ENCODE assay signal across 13 cellular contexts in the genomic region with DNA sequence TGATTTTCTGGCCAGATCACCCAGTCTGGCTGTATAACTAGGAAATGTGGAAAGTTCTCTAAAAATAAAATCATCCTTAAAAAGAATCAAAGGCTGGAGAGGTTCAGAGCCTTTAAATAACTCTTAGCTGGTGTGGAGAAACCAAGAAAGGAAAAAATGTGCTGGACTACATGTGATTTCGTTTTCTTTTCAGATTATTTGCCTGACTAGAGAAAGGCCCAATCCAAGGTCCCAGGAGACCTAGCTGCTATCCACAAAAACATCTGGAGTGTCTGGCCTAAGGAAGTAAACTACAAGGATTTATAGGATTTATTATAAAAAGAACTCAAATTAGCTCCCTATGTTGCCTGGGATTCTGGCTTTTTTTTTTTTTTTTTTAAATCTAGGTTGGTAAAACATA. TPM values are rescaled to one million over a fixed set of nuclear protein-coding genes. Genes with fewer than 3 reads are reported as not detected.
A peak's percentile ranks its signal among the peaks of the same experiment; 100 is the strongest.
DNase-seq lines count a peak whose midpoint lies in the region; ATAC-seq and TF ChIP-seq lines count a peak whose summit lies in the region.
"Had no signal": no experiment of that assay in that cellular context is flagged by ENCODE, and none has a peak within 500 bp of the region (broad histone marks: within the 10 kb centered on the region; RNA-seq: fewer than 3 reads in every experiment).

No MANE protein-coding gene starts in this region.

- TF ChIP-seq CTCF in mammary epithelial cell (conservative IDR thresholded peaks at IDR 0.05 in 1 of 2, IDR thresholded peaks at IDR 0.05 in 1 of 2; ENCODE audit: extremely low read depth in 1 of 2, insufficient read depth in 1 of 2, low read depth in 1 of 2, low read length in 2 of 2) = no peak
- no peak for TF ChIP-seq CTCF in transverse colon (IDR thresholded peaks at IDR 0.05)

- no peak for DNase-seq in activated naive CD8-positive, alpha-beta T cell treated with anti-CD3 and anti-CD28 coated beads, Interleukin-2, amount 50 U/mL, for 24 hours
- DNase-seq in mammary epithelial cell = no peak
- DNase-seq in mesenchymal stem cell = no peak
- no peak for DNase-seq in transverse colon
- DNase-seq in LoVo (ENCODE audit: low spot score) = no peak
- no peak for DNase-seq in NCI-H446 treated with DMSO at 0.1 percent for 48 hours (lab: John Stamatoyannopoulos, UW)
- DNase-seq: hypothalamus, NCI-H2227 treated with DMSO at 0.1 percent for 48 hours had no signal

- CTCF ChIA-PET in mammary epithelial cell (lab: Charles Lee; ENCODE audit: low non-redundant PET) = interaction anchor here (0.6 kb wide), 1 partner anchor 630 kb away, joined by 4 read pairs; no protein-coding TSS in a partner anchor

- no peaks in the 10 kb centered on the region for H4K20me1 ChIP-seq in mammary epithelial cell (ENCODE audit: insufficient read depth, low read length)

- H3K4me1 ChIP-seq in mammary epithelial cell (ENCODE audit: insufficient read depth, low read length) (peaks cover 25% of the 10 kb centered on the region), mesenchymal stem cell (ENCODE audit: control insufficient read depth, insufficient read depth, low read depth, low read length) (peaks cover 11% of the 10 kb centered on the region), transverse colon (peaks cover 0 to 44% (median 13%) of the 10 kb centered on the region in 4 donors)

- no peak for TF ChIP-seq EP300 in transverse colon (IDR thresholded peaks at IDR 0.05; ENCODE audit: low read depth)

- peak overlapping the region; percentile 98 for H3K9ac ChIP-seq in mammary epithelial cell (ENCODE audit: insufficient read depth, low read length)
- H3K9ac ChIP-seq in mesenchymal stem cell (ENCODE audit: low read length) = peak overlapping the region; percentile 78

- H3K27ac ChIP-seq in mammary epithelial cell (ENCODE audit: insufficient read depth, low read depth, low read length) (peak overlapping the region; percentile 96), mesenchymal stem cell (ENCODE audit: low read length, poor library complexity, severe bottlenecking) (no peak overlapping the region), transverse colon (peak overlapping the region; percentile 89 to 97 (median 94))
- H3K27ac ChIP-seq: neutrophil had no signal

- H3K18ac ChIP-seq in mesenchymal stem cell (ENCODE audit: low read depth in 1 of 2, low read length in 2 of 2) = no peak overlapping the region

- H3K23ac ChIP-seq in mesenchymal stem cell (ENCODE audit: low read length in 2 of 2) = no peak overlapping the region

- H3K4me3 ChIP-seq in mammary epithelial cell (replicated peaks in 1 of 3; ENCODE audit: insufficient read depth in 1 of 3, low read depth in 2 of 3, low read length in 3 of 3) (peak overlapping the region; percentile 59 to 83 (median 69)), mesenchymal stem cell (ENCODE audit: insufficient read depth in 1 of 2, low read depth in 1 of 2, low read length in 2 of 2) (peak overlapping the region in 1 of 2 experiments; percentile 78), transverse colon (peak overlapping the region in 2 of 4 donors; percentile 52 to 70)

- in situ Hi-C loops in mammary epithelial cell (cut with MboI; ENCODE audit: low sequenced_read_pairs in 2 of 2) (loop anchor here (25.0 kb wide), 3 partner anchors 455 to 830 kb away; no protein-coding TSS in a partner anchor), transverse colon (cut with MboI; ENCODE audit: low pct_ligation_motif_present in 1 of 4, low pct_unique_long_range_greater_than_20kb in 1 of 4, low sequenced_read_pairs in 3 of 4) (loop anchor here in 3 of 4 donors (25.0 kb wide), 2 partner anchors 455 to 555 kb away; no protein-coding TSS in a partner anchor)

- dilution Hi-C loops in mammary epithelial cell (cut with HindIII; ENCODE audit: low sequenced_read_pairs) = no loop called here

- H3K27ac Mint-ChIP-seq in activated naive CD8-positive, alpha-beta T cell = peak overlapping the region; percentile 78
- no peak overlapping the region for H3K27ac Mint-ChIP-seq in activated naive CD8-positive, alpha-beta T cell treated with anti-CD3 and anti-CD28 coated beads, Interleukin-2, amount 50 U/mL, for 24 hours
- H3K27ac Mint-ChIP-seq: B cell had no signal

- no peak overlapping the region for H2BK15ac ChIP-seq in mesenchymal stem cell (ENCODE audit: low read depth, poor library complexity, severe bottlenecking)

- no peak overlapping the region for H2BK12ac ChIP-seq in mesenchymal stem cell (ENCODE audit: low read length in 2 of 2)

- H2AK5ac ChIP-seq in mesenchymal stem cell (ENCODE audit: low read length, severe bottlenecking) = no peak overlapping the region

- peaks cover 37% of the 10 kb centered on the region for H3K79me2 ChIP-seq in mammary epithelial cell (ENCODE audit: insufficient read depth, low read length)

- H3K9me3 ChIP-seq in mammary epithelial cell (replicated peaks; ENCODE audit: insufficient read depth, low read length) = no peaks in the 10 kb centered on the region
- H3K9me3 ChIP-seq in mesenchymal stem cell (ENCODE audit: control insufficient read depth, low read length) = no peaks in the 10 kb centered on the region
- no peaks in the 10 kb centered on the region for H3K9me3 ChIP-seq in transverse colon
- H3K9me3 ChIP-seq: neutrophil had no signal

- H3K14ac ChIP-seq in mesenchymal stem cell (ENCODE audit: low read length in 2 of 2) = no peak overlapping the region

- ATAC-seq in activated naive CD8-positive, alpha-beta T cell treated with anti-CD3 and anti-CD28 coated beads, Interleukin-2, amount 50 U/mL, for 24 hours = no peak
- no peak for ATAC-seq in HG03159 (IDR thresholded peaks at IDR 0.05; ENCODE audit: unreplicated experiment)

- intact Hi-C loops in mammary epithelial cell (cut with micrococcal nuclease) (loop anchor here (5.0 kb wide), 1 partner anchor 40 kb away; the partner anchor contains the start of gene PRKCH), transverse colon (cut with DNase I; ENCODE audit: low total_unique reads) (no loop called here)

- no peaks in the 10 kb centered on the region for H3K27me3 Mint-ChIP-seq in activated naive CD8-positive, alpha-beta T cell
- H3K27me3 Mint-ChIP-seq in activated naive CD8-positive, alpha-beta T cell treated with anti-CD3 and anti-CD28 coated beads, Interleukin-2, amount 50 U/mL, for 24 hours = peaks cover 10% of the 10 kb centered on the region

- TF ChIP-seq POLR2A in transverse colon (IDR thresholded peaks at IDR 0.05) = no peak

- H2BK5ac ChIP-seq in mesenchymal stem cell (ENCODE audit: low read depth, low read length, poor library complexity, severe bottlenecking) = no peak overlapping the region

- H3K4ac ChIP-seq in mesenchymal stem cell (ENCODE audit: low read depth in 1 of 2, low read length in 2 of 2) = no peak overlapping the region

- no peaks in the 10 kb centered on the region for H3K9me3 Mint-ChIP-seq in activated naive CD8-positive, alpha-beta T cell (ENCODE audit: low read depth)
- H3K9me3 Mint-ChIP-seq in activated naive CD8-positive, alpha-beta T cell treated with anti-CD3 and anti-CD28 coated beads, Interleukin-2, amount 50 U/mL, for 24 hours = no peaks in the 10 kb centered on the region
- H3K9me3 Mint-ChIP-seq: IgD-negative memory B cell had no signal

- no peaks in the 10 kb centered on the region for H3K36me3 ChIP-seq in mammary epithelial cell (ENCODE audit: insufficient read depth, low read length)
- H3K36me3 ChIP-seq in mesenchymal stem cell (ENCODE audit: control insufficient read depth in 1 of 2, insufficient read depth in 2 of 2, low read depth in 1 of 2, low read length in 2 of 2) = peaks cover 0 to 8% of the 10 kb centered on the region in 2 experiments
- no peaks in the 10 kb centered on the region for H3K36me3 ChIP-seq in transverse colon
- H3K36me3 ChIP-seq: neutrophil had no signal

- peak overlapping the region; percentile 80 for H3K4me3 Mint-ChIP-seq in activated naive CD8-positive, alpha-beta T cell
- no peak overlapping the region for H3K4me3 Mint-ChIP-seq in activated naive CD8-positive, alpha-beta T cell treated with anti-CD3 and anti-CD28 coated beads, Interleukin-2, amount 50 U/mL, for 24 hours

- H3K4me2 ChIP-seq in mammary epithelial cell (ENCODE audit: insufficient read depth, low read depth, low read length) (peak overlapping the region; percentile 86), mesenchymal stem cell (ENCODE audit: low read length, poor library complexity, severe bottlenecking) (no peak overlapping the region)

- H3K4me1 Mint-ChIP-seq in activated naive CD8-positive, alpha-beta T cell (ENCODE audit: low read depth) = peaks cover 33% of the 10 kb centered on the region
- H3K4me1 Mint-ChIP-seq in activated naive CD8-positive, alpha-beta T cell treated with anti-CD3 and anti-CD28 coated beads, Interleukin-2, amount 50 U/mL, for 24 hours = peaks cover 33% of the 10 kb centered on the region

- H4K91ac ChIP-seq in mesenchymal stem cell (ENCODE audit: low read length) = no peak overlapping the region

- H3K79me1 ChIP-seq in mesenchymal stem cell (replicated peaks; ENCODE audit: low read length, poor library complexity, severe bottlenecking) = no peaks in the 10 kb centered on the region

- H2AFZ ChIP-seq in mammary epithelial cell (ENCODE audit: low read depth, low read length) = no peak overlapping the region
- no peak overlapping the region for H2AFZ ChIP-seq in mesenchymal stem cell (ENCODE audit: low read depth, low read length)

- no peak overlapping the region for H4K8ac ChIP-seq in mesenchymal stem cell (ENCODE audit: low read length)

- H3K27me3 ChIP-seq in mammary epithelial cell (ENCODE audit: insufficient read depth, low read length) (no peaks in the 10 kb centered on the region), mesenchymal stem cell (ENCODE audit: control insufficient read depth in 1 of 2, insufficient read depth in 1 of 2, low read length in 2 of 2) (peaks cover 0 to 14% of the 10 kb centered on the region in 2 experiments), transverse colon (peaks cover 18% of the 10 kb centered on the region)

- 17% methylated on average over 1 of the region's 1 CpG for WGBS in mammary epithelial cell (ENCODE audit: low coverage, missing lambda C conversion rate)
- whole genome bisulfite sequencing in mesenchymal stem cell = 86% methylated on average over 1 of the region's 1 CpG
- WGBS in transverse colon (ENCODE audit: low coverage in 1 of 2), 2 donors = 45 to 63% methylated on average over 1 of the region's 1 CpG

- H3K36me3 Mint-ChIP-seq in activated naive CD8-positive, alpha-beta T cell = no peaks in the 10 kb centered on the region
- no peaks in the 10 kb centered on the region for H3K36me3 Mint-ChIP-seq in activated naive CD8-positive, alpha-beta T cell treated with anti-CD3 and anti-CD28 coated beads, Interleukin-2, amount 50 U/mL, for 24 hours (ENCODE audit: low read depth)
- H3K36me3 Mint-ChIP-seq: IgD-negative memory B cell had no signal

- H2BK120ac ChIP-seq in mesenchymal stem cell (ENCODE audit: low read depth, low read length) = no peak overlapping the region

- BruUV-seq in mammary epithelial cell (replicated peaks; lab: Mats Ljungman, UMichigan) = TSS peak; percentile 92

RNA-seq across cellular contexts. Expression of gene TMEM30B, which starts 0.8 kb away (rescaled TPM):
- total RNA-seq in mammary epithelial cell (10 to 100 TPM; 28.8 to 33.7 TPM), transverse colon (100 to 1,000 TPM in 1 of 4 donors, 10 to 100 TPM in 3; 50.4 to 141 (median 71.2) TPM)
- 20.1 TPM for polyA plus RNA-seq in mammary epithelial cell
- 27.8 TPM for polyA minus RNA-seq in mammary epithelial cell
- not detected for polyA plus RNA-seq in mesenchymal stem cell (2013, experiment 1 of 2)
- polyA plus RNA-seq in mesenchymal stem cell (2013, experiment 2 of 2) = not detected

RNA-seq across cellular contexts. Expression of gene PRKCH, which starts 39.5 kb away (rescaled TPM):
- total RNA-seq in mammary epithelial cell (10 to 100 TPM in 1 of 2 donors, 1 to 10 TPM in 1; 8.8 to 16.2 TPM), transverse colon (10 to 100 TPM; 12.4 to 38.9 (median 27.0) TPM)
- polyA plus RNA-seq in mammary epithelial cell = 11.5 TPM
- 21.2 TPM for polyA minus RNA-seq in mammary epithelial cell
- 0.58 TPM for polyA plus RNA-seq in mesenchymal stem cell (2013, experiment 1 of 2)
- polyA plus RNA-seq in mesenchymal stem cell (2013, experiment 2 of 2) = 0.30 TPM
